8 cellular contexts compared by ENCODE assay signal in the genomic region with DNA sequence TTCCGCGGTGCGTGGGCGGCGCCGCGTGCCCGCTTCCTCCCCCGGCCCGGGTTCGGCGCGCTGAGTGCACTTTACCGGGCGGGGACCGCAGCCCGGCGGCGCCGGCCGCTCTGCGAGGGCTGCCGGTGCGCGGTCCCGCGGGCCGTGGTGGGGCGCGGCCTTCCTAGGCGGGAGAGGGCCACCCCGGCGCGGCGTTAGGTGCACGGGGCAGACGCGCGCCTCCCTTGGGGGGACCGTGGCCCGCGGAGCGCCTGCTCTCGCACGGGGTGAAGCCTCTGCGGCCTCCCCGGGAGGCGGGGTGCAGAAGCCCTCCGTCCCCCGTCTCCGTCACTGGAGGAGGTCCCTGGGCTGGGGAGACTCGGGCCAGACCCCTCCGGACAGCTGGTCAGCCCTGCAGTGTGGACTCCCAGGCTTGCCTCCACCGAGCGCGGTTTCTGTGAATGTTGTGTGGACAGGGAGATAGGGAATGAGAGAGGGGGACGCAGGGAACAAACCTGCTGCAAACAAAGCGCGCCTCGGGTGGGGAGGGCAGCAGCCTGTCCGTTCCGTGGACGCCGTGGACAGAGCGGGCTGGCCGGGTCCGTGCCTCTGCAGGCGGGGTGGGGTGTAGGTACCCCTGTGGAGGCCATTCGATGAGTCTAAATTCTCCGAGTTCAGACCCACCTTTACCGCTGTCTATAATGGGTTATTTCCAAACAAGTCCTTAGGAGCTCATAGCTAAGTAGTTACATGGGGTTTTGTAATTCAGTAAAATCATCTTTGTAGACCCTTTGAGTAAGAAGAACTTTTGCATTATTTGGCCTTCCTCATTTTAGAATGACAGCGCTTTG. TPM values are rescaled to one million over a fixed set of nuclear protein-coding genes. Genes with fewer than 3 reads are reported as not detected.
DNase-seq lines count a peak whose midpoint lies in the region; ATAC-seq and TF ChIP-seq lines count a peak whose summit lies in the region.

No MANE protein-coding gene starts in this region.

- ATAC-seq in CD4-positive, CD25-positive, alpha-beta regulatory T cell (ENCODE audit: low read depth in 2 of 2): peak; percentile 6
- ATAC-seq in GM19351 (IDR thresholded peaks at IDR 0.05; ENCODE audit: unreplicated experiment) (peak; percentile 24), HG03442 (IDR thresholded peaks at IDR 0.05; ENCODE audit: unreplicated experiment) (peak; percentile 13), GM18909 (IDR thresholded peaks at IDR 0.05; ENCODE audit: poor library complexity, unreplicated experiment) (no peak)

- POLR2A ChIA-PET in activated CD4-positive, alpha-beta memory T cell treated with anti-CD3 and anti-CD28 coated beads, Interleukin-2, amount 10 ng/mL, durations not matched to agents 7 days and 5 days (lab: Charles Lee): interaction anchor here (1.0 kb wide), 1 partner anchor 233 kb away, joined by 3 read pairs; the partner anchor contains the start of gene FOXK2

- H3K4me3 Mint-ChIP-seq in CD4-positive, CD25-positive, alpha-beta regulatory T cell: peak overlapping the region; percentile 83 to 92 (median 86)
- H3K4me3 Mint-ChIP-seq in activated CD4-positive, alpha-beta memory T cell treated with anti-CD3 and anti-CD28 coated beads, Interleukin-2, amount 10 ng/mL, durations not matched to agents 7 days and 5 days: peak overlapping the region; percentile 81
- peak overlapping the region; percentile 83 for H3K4me3 Mint-ChIP-seq in progenitor cell of endocrine pancreas (ENCODE audit: low read depth)

- H3K4me3 ChIP-seq in CD4-positive, CD25-positive, alpha-beta regulatory T cell (ENCODE audit: low read depth, low read length): peak overlapping the region; percentile 44

- H3K36me3 ChIP-seq in CD4-positive, CD25-positive, alpha-beta regulatory T cell (ENCODE audit: control insufficient read depth, insufficient read depth, low read length): peaks cover 2% of the 10 kb centered on the region

- H3K27ac ChIP-seq in CD4-positive, CD25-positive, alpha-beta regulatory T cell (ENCODE audit: insufficient read depth, low read length, poor library complexity, severe bottlenecking): peak overlapping the region; percentile 74

- no peaks in the 10 kb centered on the region for H3K9me3 ChIP-seq in CD4-positive, CD25-positive, alpha-beta regulatory T cell (ENCODE audit: control insufficient read depth in 2 of 2, low read length in 2 of 2)

- CTCF ChIA-PET in activated CD4-positive, alpha-beta memory T cell treated with anti-CD3 and anti-CD28 coated beads, Interleukin-2, amount 10 ng/mL, durations not matched to agents 7 days and 5 days (lab: Charles Lee): interaction anchor here (0.9 kb wide), 1 partner anchor 10 kb away, joined by 3 read pairs; no protein-coding TSS in a partner anchor

- H3K27ac Mint-ChIP-seq in CD4-positive, CD25-positive, alpha-beta regulatory T cell: peak overlapping the region in 1 of 3 donors; percentile 81
- peak overlapping the region; percentile 63 for H3K27ac Mint-ChIP-seq in activated CD4-positive, alpha-beta memory T cell treated with anti-CD3 and anti-CD28 coated beads, Interleukin-2, amount 10 ng/mL, durations not matched to agents 7 days and 5 days
- H3K27ac Mint-ChIP-seq in progenitor cell of endocrine pancreas: peak overlapping the region; percentile 92

- H3K9me3 Mint-ChIP-seq in CD4-positive, CD25-positive, alpha-beta regulatory T cell: peaks cover 0 to 4% (median 0%) of the 10 kb centered on the region in 7 donors
- H3K9me3 Mint-ChIP-seq in activated CD4-positive, alpha-beta memory T cell treated with anti-CD3 and anti-CD28 coated beads, Interleukin-2, amount 10 ng/mL, durations not matched to agents 7 days and 5 days: no peaks in the 10 kb centered on the region
- no peaks in the 10 kb centered on the region for H3K9me3 Mint-ChIP-seq in progenitor cell of endocrine pancreas (ENCODE audit: low read depth)

- DNase-seq in CD4-positive, CD25-positive, alpha-beta regulatory T cell: no peak
- DNase-seq in activated CD4-positive, alpha-beta memory T cell treated with anti-CD3 and anti-CD28 coated beads, Interleukin-2, amount 10 ng/mL, durations not matched to agents 7 days and 5 days: no peak
- DNase-seq in glomerular visceral epithelial cell (ENCODE audit: extremely low spot score) (peak; percentile 50), progenitor cell of endocrine pancreas (ENCODE audit: low spot score, unreplicated experiment) (no peak), NCI-H524 treated with DMSO at 0.1 percent for 48 hours (lab: John Stamatoyannopoulos, UW) (no peak)

- peaks cover 12% of the 10 kb centered on the region for H3K4me1 ChIP-seq in CD4-positive, CD25-positive, alpha-beta regulatory T cell (ENCODE audit: control insufficient read depth, insufficient read depth, low read length, poor library complexity, severe bottlenecking)

- TF ChIP-seq CTCF in progenitor cell of endocrine pancreas (IDR thresholded peaks at IDR 0.05; ENCODE audit: unreplicated experiment): no peak

- no peaks in the 10 kb centered on the region for H3K27me3 Mint-ChIP-seq in CD4-positive, CD25-positive, alpha-beta regulatory T cell
- H3K27me3 Mint-ChIP-seq in activated CD4-positive, alpha-beta memory T cell treated with anti-CD3 and anti-CD28 coated beads, Interleukin-2, amount 10 ng/mL, durations not matched to agents 7 days and 5 days: peaks cover 2% of the 10 kb centered on the region
- peaks cover 10% of the 10 kb centered on the region for H3K27me3 Mint-ChIP-seq in progenitor cell of endocrine pancreas

- peaks cover 13% of the 10 kb centered on the region for H3K36me3 Mint-ChIP-seq in CD4-positive, CD25-positive, alpha-beta regulatory T cell
- H3K36me3 Mint-ChIP-seq in activated CD4-positive, alpha-beta memory T cell treated with anti-CD3 and anti-CD28 coated beads, Interleukin-2, amount 10 ng/mL, durations not matched to agents 7 days and 5 days (ENCODE audit: low read depth): peaks cover 11% of the 10 kb centered on the region
- H3K36me3 Mint-ChIP-seq in progenitor cell of endocrine pancreas (ENCODE audit: insufficient read depth): peaks cover 8% of the 10 kb centered on the region

- H3K4me1 Mint-ChIP-seq in CD4-positive, CD25-positive, alpha-beta regulatory T cell: peaks cover 0 to 32% (median 16%) of the 10 kb centered on the region in 4 donors
- H3K4me1 Mint-ChIP-seq in activated CD4-positive, alpha-beta memory T cell treated with anti-CD3 and anti-CD28 coated beads, Interleukin-2, amount 10 ng/mL, durations not matched to agents 7 days and 5 days: peaks cover 29% of the 10 kb centered on the region
- H3K4me1 Mint-ChIP-seq in progenitor cell of endocrine pancreas (ENCODE audit: low read depth): peaks cover 14% of the 10 kb centered on the region

- H3K27me3 ChIP-seq in CD4-positive, CD25-positive, alpha-beta regulatory T cell (ENCODE audit: control insufficient read depth, insufficient read depth, low read length): no peaks in the 10 kb centered on the region

RNA-seq across cellular contexts. Expression of gene TBCD, which starts 0.7 kb away (rescaled TPM):
- total RNA-seq in CD4-positive, CD25-positive, alpha-beta regulatory T cell: 86.4 TPM
- 100 to 1,000 TPM in 1 of 4 donors, 10 to 100 TPM in 3; 39.2 to 146 (median 79.2) TPM for polyA plus RNA-seq in CD4-positive, CD25-positive, alpha-beta regulatory T cell
- total RNA-seq in activated CD4-positive, alpha-beta memory T cell treated with anti-CD3 and anti-CD28 coated beads, Interleukin-2, amount 10 ng/mL, durations not matched to agents 7 days and 5 days: 100 to 1,000 TPM; 133 to 135 TPM
- 95.6 and 103 TPM in 2 replicates for total RNA-seq in progenitor cell of endocrine pancreas

RNA-seq across cellular contexts. Expression of gene FN3K, which starts 17.2 kb away (rescaled TPM):
- total RNA-seq in CD4-positive, CD25-positive, alpha-beta regulatory T cell: 2.0 TPM
- polyA plus RNA-seq in CD4-positive, CD25-positive, alpha-beta regulatory T cell: under 1 TPM; 0.18 to 0.74 (median 0.25) TPM
- total RNA-seq in activated CD4-positive, alpha-beta memory T cell treated with anti-CD3 and anti-CD28 coated beads, Interleukin-2, amount 10 ng/mL, durations not matched to agents 7 days and 5 days: 1 to 10 TPM; 2.4 to 3.7 TPM
- 40.4 and 40.6 TPM in 2 replicates for total RNA-seq in progenitor cell of endocrine pancreas

RNA-seq across cellular contexts. Expression of gene FN3KRP, which starts 36.1 kb away (rescaled TPM):
- total RNA-seq in CD4-positive, CD25-positive, alpha-beta regulatory T cell: 28.1 TPM
- polyA plus RNA-seq in CD4-positive, CD25-positive, alpha-beta regulatory T cell: 10 to 100 TPM; 25.3 to 36.7 (median 34.0) TPM
- total RNA-seq in activated CD4-positive, alpha-beta memory T cell treated with anti-CD3 and anti-CD28 coated beads, Interleukin-2, amount 10 ng/mL, durations not matched to agents 7 days and 5 days: 10 to 100 TPM; 30.4 to 32.1 TPM
- 31.8 and 34.2 TPM in 2 replicates for total RNA-seq in progenitor cell of endocrine pancreas

RNA-seq across cellular contexts. Expression of gene RAB40B, which starts 54.1 kb away (rescaled TPM):
- 4.9 TPM for total RNA-seq in CD4-positive, CD25-positive, alpha-beta regulatory T cell
- polyA plus RNA-seq in CD4-positive, CD25-positive, alpha-beta regulatory T cell: 1 to 10 TPM; 2.2 to 5.3 (median 3.4) TPM
- total RNA-seq in activated CD4-positive, alpha-beta memory T cell treated with anti-CD3 and anti-CD28 coated beads, Interleukin-2, amount 10 ng/mL, durations not matched to agents 7 days and 5 days: 1 to 10 TPM; 1.4 to 2.0 TPM
- 13.3 and 14.3 TPM in 2 replicates for total RNA-seq in progenitor cell of endocrine pancreas
